26 cellular contexts compared by ENCODE assay signal in the genomic region with DNA sequence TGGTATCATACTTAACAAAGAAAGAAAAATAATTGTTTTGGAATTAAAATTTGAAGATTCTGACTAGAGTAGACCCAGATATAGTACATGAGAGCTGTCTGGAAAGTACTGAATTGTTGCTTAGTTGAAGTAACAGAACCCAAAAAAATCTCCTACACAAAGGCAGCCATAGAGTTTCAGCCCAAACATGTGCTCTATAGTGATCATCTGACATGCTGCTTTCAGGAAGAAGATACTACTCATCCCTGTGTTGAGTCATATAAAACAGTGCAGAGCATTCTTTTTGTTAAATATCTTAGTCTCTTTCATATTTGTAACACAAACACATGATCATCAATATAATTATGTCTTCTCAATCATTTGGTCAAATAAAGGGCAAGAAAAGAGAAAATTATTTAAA.
DNase-seq lines count a peak whose midpoint lies in the region; ATAC-seq lines count a peak whose summit lies in the region.
"Had no signal": no experiment of that assay in that cellular context is flagged by ENCODE, and none has a peak within 500 bp of the region (broad histone marks: within the 10 kb centered on the region; RNA-seq: fewer than 3 reads in every experiment).

No MANE protein-coding gene starts in this region.

- in situ Hi-C loops in SK-MEL-5 (cut with HindIII; ENCODE audit: low pct_unique_long_range_greater_than_20kb, low sequenced_read_pairs), result no loop called here

- peak; percentile 9 for DNase-seq in ELR (ENCODE audit: low read depth)
- peak; percentile 95 for DNase-seq in SK-MEL-5 (ENCODE audit: low read depth, low spot score)
- peak; percentile 97 for DNase-seq in foreskin melanocyte
- peak; percentile 28 for DNase-seq in putamen (ENCODE audit: low spot score)
- no peak for DNase-seq in NCI-H2081 (lab: John Stamatoyannopoulos, UW)
- no peak for DNase-seq in GOT3 (lab: John Stamatoyannopoulos, UW)
- DNase-seq: activated CD4-positive, alpha-beta T cell treated with anti-CD3 and anti-CD28 coated beads for 48 hours; activated gamma-delta T cell treated with Interleukin-2 at 50 U/mL for 16 hours; activated T-cell treated with anti-CD3 and anti-CD28 coated beads, Interleukin-2, amount 50 U/mL, for 24 hours; body of pancreas; Caco-2; DND-41; erythroblast; HFFc6; Kasumi-1; left lung; naive thymus-derived CD8-positive, alpha-beta T cell; NCI-H1694; NCI-H510A treated with DMSO at 0.1 percent for 48 hours; PC-9; SHP77 treated with DMSO at 0.1 percent for 48 hours; small intestine; stimulated activated CD4-positive, alpha-beta T cell treated with anti-CD3 and anti-CD28 coated beads, Interleukin-1b, Interleukin-23, amount 100 ng/mL, for 48 hours; trophoblast cell had no signal

- ATAC-seq in HG03025 (IDR thresholded peaks at IDR 0.05; ENCODE audit: low FRiP score, unreplicated experiment), result no peak
- ATAC-seq: body of pancreas; gastroesophageal sphincter; left lung; naive thymus-derived CD8-positive, alpha-beta T cell had no signal

Comparison
In these comparisons a context has a peak if more than half of its experiments do, and no peak if none do; other contexts are left out.
1. DNase-seq: peak in ELR (single experiment), SK-MEL-5 (single experiment), foreskin melanocyte (single experiment) and putamen (single experiment); none in NCI-H2081 (0 of 2) and GOT3 (single experiment).